Comparison of ENCODE assay signal across 15 cellular contexts in genomic region chr5:129120158-129120581, GRCh38.
DNase-seq lines count a peak whose midpoint lies in the region; ATAC-seq and TF ChIP-seq lines count a peak whose summit lies in the region.
"Had no signal": no experiment of that assay in that cellular context is flagged by ENCODE, and none has a peak within 500 bp of the region (broad histone marks: within the 10 kb centered on the region; RNA-seq: fewer than 3 reads in every experiment).

No MANE protein-coding gene starts in this region.

- DNase-seq in AML-193 (lab: John Stamatoyannopoulos, UW) (no peak), NK-92 (lab: John Stamatoyannopoulos, UW; ENCODE audit: unreplicated experiment) (no peak), kidney tubule cell (ENCODE audit: low spot score) (no peak), NCI-H1436 treated with DMSO at 0.1 percent for 48 hours (lab: John Stamatoyannopoulos, UW) (no peak)
- DNase-seq: activated CD4-positive, alpha-beta T cell treated with anti-CD3 and anti-CD28 coated beads, Interleukin-2, amount 50 U/mL, for 1 hour; activated naive CD4-positive, alpha-beta T cell treated with anti-CD3 and anti-CD28 coated beads, Interleukin-2, amount 10 ng/mL, durations not matched to agents 7 days and 5 days; NCI-H1048; NCI-H774; right lobe of liver; transverse colon had no signal

- no peaks in the 10 kb centered on the region for H3K27me3 ChIP-seq in OCI-LY3 (ENCODE audit: low read depth, low read length)
- H3K27me3 ChIP-seq: right lobe of liver, transverse colon had no signal

- TF ChIP-seq CTCF in OCI-LY3 (IDR thresholded peaks at IDR 0.05; ENCODE audit: low read depth, low read length) = no peak

- no peaks in the 10 kb centered on the region for H3K36me3 ChIP-seq in OCI-LY3 (replicated peaks; ENCODE audit: low read depth, low read length)
- H3K36me3 ChIP-seq: right lobe of liver, transverse colon had no signal

- no peak overlapping the region for H2AFZ ChIP-seq in OCI-LY3 (ENCODE audit: low read depth, low read length)

- H4K20me1 ChIP-seq in OCI-LY3 (ENCODE audit: insufficient read depth, low read length) = no peaks in the 10 kb centered on the region

- peak overlapping the region; percentile 28 for H3K4me2 ChIP-seq in OCI-LY3 (ENCODE audit: low read length)

- H3K4me3 ChIP-seq in OCI-LY3 (ENCODE audit: low read length) = no peak overlapping the region
- H3K4me3 ChIP-seq: right lobe of liver, SK-N-MC, transverse colon had no signal

- ATAC-seq in GM18861 (IDR thresholded peaks at IDR 0.05; ENCODE audit: unreplicated experiment) (peak; percentile 48), GM21423 (IDR thresholded peaks at IDR 0.05; ENCODE audit: unreplicated experiment) (peak; percentile 70), HG03025 (IDR thresholded peaks at IDR 0.05; ENCODE audit: low FRiP score, unreplicated experiment) (peak; percentile 63)
- ATAC-seq: right lobe of liver had no signal

- no peak overlapping the region for H3K9ac ChIP-seq in OCI-LY3 (ENCODE audit: low read length)

- peaks cover 24% of the 10 kb centered on the region for H3K4me1 ChIP-seq in OCI-LY3 (ENCODE audit: low read length)
- H3K4me1 ChIP-seq: transverse colon had no signal

- H3K27ac ChIP-seq in OCI-LY3 (ENCODE audit: low read length) = no peak overlapping the region
- H3K27ac ChIP-seq: right lobe of liver, SK-N-MC, transverse colon had no signal

- no peaks in the 10 kb centered on the region for H3K79me2 ChIP-seq in OCI-LY3 (ENCODE audit: low read length)

- H3K9me3 ChIP-seq in OCI-LY3 (ENCODE audit: insufficient read depth, low read length) = no peaks in the 10 kb centered on the region
- H3K9me3 ChIP-seq: right lobe of liver, transverse colon had no signal
